Comparison of ENCODE assay signal across 8 cellular contexts in the genomic region with DNA sequence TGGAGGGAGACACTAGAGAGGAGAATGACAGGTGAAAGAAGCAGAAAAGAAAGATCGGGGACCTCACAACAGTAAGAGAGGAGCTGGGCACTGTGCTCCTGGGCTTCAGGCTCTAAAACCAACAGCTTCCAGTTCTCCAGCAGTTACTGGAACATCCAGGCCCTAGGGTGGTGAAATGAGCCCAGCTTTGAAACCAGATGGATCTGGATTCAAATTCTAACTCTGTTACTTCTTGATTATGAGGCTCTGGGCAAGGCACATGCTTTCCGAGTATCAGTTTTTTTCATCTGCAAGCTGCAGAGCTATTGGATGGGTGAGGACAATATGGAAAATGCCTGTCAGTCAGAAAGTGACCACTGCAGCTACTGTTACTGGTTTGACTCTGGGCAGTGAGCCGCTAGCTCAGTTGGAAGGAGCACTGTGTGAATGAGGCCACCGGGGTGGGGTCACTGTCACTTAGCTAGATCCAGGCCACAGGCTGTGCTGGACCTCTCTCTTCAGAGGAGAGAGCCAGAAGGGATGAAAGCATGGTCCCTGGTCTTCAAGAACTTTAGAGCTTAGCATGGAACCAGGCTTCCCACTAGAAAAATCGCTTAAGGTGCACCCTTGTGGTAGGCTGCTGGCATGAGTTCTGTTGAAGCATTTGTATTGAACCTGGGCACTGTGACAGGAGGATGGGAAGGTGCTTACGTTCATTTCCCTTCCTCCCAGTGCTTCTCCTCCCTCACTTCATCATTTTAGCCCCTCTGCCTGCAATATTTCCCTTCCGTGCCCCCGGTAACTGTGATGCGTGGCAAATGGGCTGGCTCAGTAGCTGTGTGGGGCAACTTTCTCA. TPM values are rescaled to one million over a fixed set of nuclear protein-coding genes. Genes with fewer than 3 reads are reported as not detected.
DNase-seq lines count a peak whose midpoint lies in the region; ATAC-seq and TF ChIP-seq lines count a peak whose summit lies in the region.

No MANE protein-coding gene starts in this region.

- no peaks in the 10 kb centered on the region for H4K20me1 ChIP-seq in osteoblast (ENCODE audit: insufficient read depth, low read length)

- peak overlapping the region; percentile 79 for H3K4me2 ChIP-seq in osteoblast (ENCODE audit: insufficient read depth, low read length)

- H2AFZ ChIP-seq in osteoblast (ENCODE audit: low read length): peak overlapping the region; percentile 49

- H3K27ac ChIP-seq in duodenal mucosa (ENCODE audit: low read depth, low read length): peak overlapping the region; percentile 82
- H3K27ac ChIP-seq in osteoblast (ENCODE audit: low read depth, low read length): peak overlapping the region; percentile 94

- no peaks in the 10 kb centered on the region for H3K79me2 ChIP-seq in osteoblast (ENCODE audit: insufficient read depth, low read length)

- TF ChIP-seq CTCF in GM12865 (IDR thresholded peaks at IDR 0.05; ENCODE audit: insufficient read depth, low read depth, low read length, missing control alignments): peak; percentile 17
- no peak for TF ChIP-seq CTCF in osteoblast (IDR thresholded peaks at IDR 0.05; ENCODE audit: extremely low read depth, low read depth, low read length)

- ATAC-seq in HG03039 (IDR thresholded peaks at IDR 0.05; ENCODE audit: unreplicated experiment): no peak
- ATAC-seq in GM21825 (IDR thresholded peaks at IDR 0.05; ENCODE audit: unreplicated experiment): no peak

- no peaks in the 10 kb centered on the region for H3K27me3 ChIP-seq in duodenal mucosa (ENCODE audit: control insufficient read depth in 1 of 2, insufficient read depth in 2 of 2, low read length in 2 of 2)
- no peaks in the 10 kb centered on the region for H3K27me3 ChIP-seq in osteoblast (ENCODE audit: insufficient read depth, low read length)

- H3K9me3 ChIP-seq in duodenal mucosa (ENCODE audit: control insufficient read depth in 1 of 2, low read length in 2 of 2): no peaks in the 10 kb centered on the region
- no peaks in the 10 kb centered on the region for H3K9me3 ChIP-seq in osteoblast (ENCODE audit: low read depth, low read length)

- peak overlapping the region; percentile 30 to 70 for H3K9ac ChIP-seq in duodenal mucosa (ENCODE audit: low read depth in 1 of 2, low read length in 2 of 2)

- peak; percentile 77 for DNase-seq in GM12865 (ENCODE audit: low read depth)
- DNase-seq in NCI-H2107 treated with DMSO at 0.1 percent for 48 hours (lab: John Stamatoyannopoulos, UW; ENCODE audit: unreplicated experiment): peak; percentile 35
- no peak for DNase-seq in osteoblast (ENCODE audit: insufficient read length, low spot score, missing footprints)
- no peak for DNase-seq in NOMO-1 treated with dmso at 0.1 percent for 144 hours (lab: John Stamatoyannopoulos, UW; ENCODE audit: unreplicated experiment)
- no peak for DNase-seq in stimulated activated CD4-positive, alpha-beta T cell treated with anti-CD3 and anti-CD28 coated beads, Interleukin-4, amount 100 ng/mL, for 24 hours

- H3K4me3 ChIP-seq in GM12865 (ENCODE audit: low read depth, low read length) (peak overlapping the region; percentile 70), duodenal mucosa (ENCODE audit: low read depth in 1 of 2, low read length in 2 of 2) (peak overlapping the region in 1 of 2 donors; percentile 51), osteoblast (ENCODE audit: insufficient read depth, low read length) (peak overlapping the region; percentile 49)

- H3K36me3 ChIP-seq in duodenal mucosa (ENCODE audit: control insufficient read depth in 1 of 2, insufficient read depth in 2 of 2, low read length in 2 of 2) (peaks cover 3 to 12% of the 10 kb centered on the region in 2 donors), osteoblast (ENCODE audit: insufficient read depth, low read length) (peaks cover 36% of the 10 kb centered on the region)

- H3K4me1 ChIP-seq in duodenal mucosa (ENCODE audit: control insufficient read depth in 1 of 2, insufficient read depth in 2 of 2, low read length in 2 of 2): peaks cover 45 to 50% of the 10 kb centered on the region in 2 donors
- H3K4me1 ChIP-seq in osteoblast (ENCODE audit: insufficient read depth, low read length): peaks cover 35% of the 10 kb centered on the region

RNA-seq across cellular contexts. Expression of a gene that starts 12.2 kb away (rescaled TPM):
- 74.2 and 80.2 TPM in 2 replicates for total RNA-seq in osteoblast

Comparison
In these comparisons a context has a peak if more than half of its experiments do, and no peak if none do; other contexts are left out.
1. DNase-seq: peak in GM12865 (single experiment) and NCI-H2107 treated with DMSO at 0.1 percent for 48 hours (single experiment); none in osteoblast (single experiment), NOMO-1 treated with dmso at 0.1 percent for 144 hours (single experiment) and stimulated activated CD4-positive, alpha-beta T cell treated with anti-CD3 and anti-CD28 coated beads, Interleukin-4, amount 100 ng/mL, for 24 hours (single experiment).